In the genomic region with DNA sequence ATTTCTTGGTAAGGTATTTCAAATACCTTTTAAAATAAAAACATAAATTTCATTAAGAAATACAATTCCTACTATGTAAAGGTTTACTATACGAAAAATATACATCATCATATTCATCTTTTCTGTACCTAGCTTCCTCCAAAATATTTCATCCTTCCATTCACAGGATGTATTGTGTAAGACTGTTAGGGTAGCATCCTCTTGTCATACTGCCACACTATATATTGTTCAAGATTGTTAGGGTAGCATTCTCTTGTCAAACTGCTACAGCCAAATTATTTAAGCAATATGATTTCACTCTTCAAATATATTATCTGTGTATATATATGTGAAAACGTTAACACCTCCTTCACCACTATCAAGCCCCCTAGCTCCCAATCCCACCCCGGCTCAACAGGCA, we compare ENCODE assay signal across 18 cellular contexts. TPM values are rescaled to one million over a fixed set of nuclear protein-coding genes. Genes with fewer than 3 reads are reported as not detected.
A peak's percentile ranks its signal among the peaks of the same experiment; 100 is the strongest.
DNase-seq lines count a peak whose midpoint lies in the region; ATAC-seq, FAIRE-seq and TF ChIP-seq lines count a peak whose summit lies in the region.
"Had no signal": no experiment of that assay in that cellular context is flagged by ENCODE, and none has a peak within 500 bp of the region (broad histone marks: within the 10 kb centered on the region; RNA-seq: fewer than 3 reads in every experiment).

No MANE protein-coding gene starts in this region.

- peaks cover 12 to 20% of the 10 kb centered on the region in 2 donors for H3K36me3 Mint-ChIP-seq in activated T-cell treated with anti-CD3 and anti-CD28 coated beads, Interleukin-2, amount 50 U/mL, for 72 hours (ENCODE audit: insufficient read depth in 2 of 2)
- H3K36me3 Mint-ChIP-seq in activated naive CD8-positive, alpha-beta T cell treated with anti-CD3 and anti-CD28 coated beads, Interleukin-2, amount 50 U/mL, for 24 hours (ENCODE audit: low read depth): peaks cover 49% of the 10 kb centered on the region

- H3K36me3 ChIP-seq in Karpas-422 (ENCODE audit: insufficient read depth, low read length) (peaks cover 32% of the 10 kb centered on the region), skeletal muscle satellite cell (ENCODE audit: insufficient read depth, low read length) (peaks cover 41% of the 10 kb centered on the region), pancreas (peaks cover 0 to 27% (median 23%) of the 10 kb centered on the region in 3 donors)

- H3K27me3 Mint-ChIP-seq in activated T-cell treated with anti-CD3 and anti-CD28 coated beads, Interleukin-2, amount 50 U/mL, for 72 hours (ENCODE audit: low read depth): no peaks in the 10 kb centered on the region
- H3K27me3 Mint-ChIP-seq in activated naive CD8-positive, alpha-beta T cell treated with anti-CD3 and anti-CD28 coated beads, Interleukin-2, amount 50 U/mL, for 24 hours: no peaks in the 10 kb centered on the region

- H3K9me3 ChIP-seq in Karpas-422 (ENCODE audit: low read length) (no peaks in the 10 kb centered on the region), skeletal muscle satellite cell (replicated peaks; ENCODE audit: low read length) (no peaks in the 10 kb centered on the region), pancreas (no peaks in the 10 kb centered on the region)
- H3K9me3 ChIP-seq: adrenal gland, esophagus squamous epithelium, left ventricle myocardium inferior had no signal

- no peak for TF ChIP-seq CTCF in pancreas (IDR thresholded peaks at IDR 0.05)

- H3K4me3 Mint-ChIP-seq in activated T-cell treated with anti-CD3 and anti-CD28 coated beads, Interleukin-2, amount 50 U/mL, for 72 hours: no peak overlapping the region
- H3K4me3 Mint-ChIP-seq in activated naive CD8-positive, alpha-beta T cell treated with anti-CD3 and anti-CD28 coated beads, Interleukin-2, amount 50 U/mL, for 24 hours: peak overlapping the region; percentile 96

- no peak for DNase-seq in activated T-cell treated with anti-CD3 and anti-CD28 coated beads, Interleukin-2, amount 50 U/mL, for 72 hours
- DNase-seq in activated T-cell treated with anti-CD3 and anti-CD28 coated beads, Interleukin-2, amount 50 U/mL, for 1 hour: no peak
- peak; percentile 34 for DNase-seq in Karpas-422
- DNase-seq in activated naive CD8-positive, alpha-beta T cell treated with anti-CD3 and anti-CD28 coated beads, Interleukin-2, amount 50 U/mL, for 24 hours: no peak
- DNase-seq in COLO668 (lab: John Stamatoyannopoulos, UW; ENCODE audit: unreplicated experiment): no peak
- DNase-seq in NCI-H2171 (lab: John Stamatoyannopoulos, UW): no peak
- DNase-seq in pancreas: no peak
- DNase-seq: ACHN; adrenal gland; central memory CD4-positive, alpha-beta T cell; esophagus squamous epithelium; left ventricle myocardium inferior; NCI-H1436 treated with DMSO at 0.1 percent for 48 hours; NCI-H226; occipital lobe; stimulated activated naive CD4-positive, alpha-beta T cell treated with Interleukin-2 at 50 U/mL for 16 hours had no signal

- H3K4me3 ChIP-seq in Karpas-422 (ENCODE audit: low read length) (no peak overlapping the region), skeletal muscle satellite cell (ENCODE audit: low read length) (no peak overlapping the region), pancreas (no peak overlapping the region)
- H3K4me3 ChIP-seq: adrenal gland, esophagus squamous epithelium, left ventricle myocardium inferior had no signal

- no peaks in the 10 kb centered on the region for H3K9me3 Mint-ChIP-seq in activated T-cell treated with anti-CD3 and anti-CD28 coated beads, Interleukin-2, amount 50 U/mL, for 72 hours
- no peaks in the 10 kb centered on the region for H3K9me3 Mint-ChIP-seq in activated naive CD8-positive, alpha-beta T cell treated with anti-CD3 and anti-CD28 coated beads, Interleukin-2, amount 50 U/mL, for 24 hours

- H3K9ac ChIP-seq in Karpas-422 (ENCODE audit: low read length): no peak overlapping the region
- H3K9ac ChIP-seq in skeletal muscle satellite cell (ENCODE audit: low read depth, low read length): no peak overlapping the region

- intact Hi-C loops in pancreas (cut with DNase I): no loop called here

- no peaks in the 10 kb centered on the region for H3K9me2 ChIP-seq in Karpas-422 (replicated peaks; ENCODE audit: insufficient read depth, low read length)

- H3K27me3 ChIP-seq in Karpas-422 (ENCODE audit: low read length) (no peaks in the 10 kb centered on the region), skeletal muscle satellite cell (ENCODE audit: control insufficient read depth, insufficient read depth, low read length) (no peaks in the 10 kb centered on the region), pancreas (no peaks in the 10 kb centered on the region)
- H3K27me3 ChIP-seq: adrenal gland, esophagus squamous epithelium had no signal

- FAIRE-seq in pancreas (lab: Jason Lieb, UNC): no peak
- FAIRE-seq: H54 had no signal

- H3K4me1 Mint-ChIP-seq in activated T-cell treated with anti-CD3 and anti-CD28 coated beads, Interleukin-2, amount 50 U/mL, for 72 hours (ENCODE audit: low read depth): peaks cover 23% of the 10 kb centered on the region
- H3K4me1 Mint-ChIP-seq in activated naive CD8-positive, alpha-beta T cell treated with anti-CD3 and anti-CD28 coated beads, Interleukin-2, amount 50 U/mL, for 24 hours: peaks cover 28% of the 10 kb centered on the region

- H4K20me1 ChIP-seq in Karpas-422 (ENCODE audit: insufficient read depth, low read depth, low read length): peaks cover 32% of the 10 kb centered on the region

- H3K4me1 ChIP-seq in Karpas-422 (ENCODE audit: low read length) (peaks cover 26% of the 10 kb centered on the region), skeletal muscle satellite cell (ENCODE audit: control insufficient read depth, insufficient read depth, low read length) (peaks cover 13% of the 10 kb centered on the region), pancreas (peaks cover 17 to 24% (median 19%) of the 10 kb centered on the region in 3 donors)

- H2AFZ ChIP-seq in Karpas-422 (ENCODE audit: low read length): no peak overlapping the region

- no peak overlapping the region for H3K27ac ChIP-seq in Karpas-422 (ENCODE audit: low read length)
- no peak overlapping the region for H3K27ac ChIP-seq in pancreas
- H3K27ac ChIP-seq: esophagus squamous epithelium, left ventricle myocardium inferior had no signal

- WGBS in pancreas, 2 donors: 85 to 88% methylated on average over 3 of the region's 3 CpGs

- peak overlapping the region; percentile 98 for H3K4me2 ChIP-seq in Karpas-422 (ENCODE audit: low read depth, low read length, poor library complexity, severe bottlenecking)
- H3K4me2 ChIP-seq in skeletal muscle satellite cell (ENCODE audit: low read length): peak overlapping the region; percentile 82

- no peak for ATAC-seq in activated T-cell treated with anti-CD3 and anti-CD28 coated beads, Interleukin-2, amount 50 U/mL, for 72 hours (replicated peaks in 1 of 2)
- no peak for ATAC-seq in activated naive CD8-positive, alpha-beta T cell treated with anti-CD3 and anti-CD28 coated beads, Interleukin-2, amount 50 U/mL, for 24 hours
- ATAC-seq in pancreas: no peak

- peaks cover 17% of the 10 kb centered on the region for H3K79me2 ChIP-seq in Karpas-422 (ENCODE audit: low read length)

- peak overlapping the region; percentile 75 for H3K27ac Mint-ChIP-seq in activated T-cell treated with anti-CD3 and anti-CD28 coated beads, Interleukin-2, amount 50 U/mL, for 72 hours
- peak overlapping the region; percentile 99 for H3K27ac Mint-ChIP-seq in activated naive CD8-positive, alpha-beta T cell treated with anti-CD3 and anti-CD28 coated beads, Interleukin-2, amount 50 U/mL, for 24 hours

RNA-seq across cellular contexts. Expression of gene RPL22L1, which starts 3.5 kb away (rescaled TPM):
- 100 to 1,000 TPM; 218 to 246 TPM for total RNA-seq in activated T-cell treated with anti-CD3 and anti-CD28 coated beads, Interleukin-2, amount 50 U/mL, for 72 hours
- 8.4 and 43.1 TPM in 2 replicates for total RNA-seq in Karpas-422 (2014; rRNA removed; shearing (Covaris generic); ENCODE audit: low replicate concordance)
- 310 and 589 TPM in 2 replicates for total RNA-seq in skeletal muscle satellite cell (2012; rRNA removed)
- 10 to 100 TPM; 10.4 to 53.3 (median 27.2) TPM for total RNA-seq in pancreas
- 10 to 100 TPM; 60.8 to 89.0 TPM for polyA plus RNA-seq in pancreas

RNA-seq across cellular contexts. Expression of gene EIF5A2, which starts 41.9 kb away (rescaled TPM):
- total RNA-seq in activated T-cell treated with anti-CD3 and anti-CD28 coated beads, Interleukin-2, amount 50 U/mL, for 72 hours: 1 to 10 TPM; 6.0 to 7.1 TPM
- total RNA-seq in Karpas-422 (2014; rRNA removed; shearing (Covaris generic); ENCODE audit: low replicate concordance): 7.8 and 10.5 TPM in 2 replicates
- total RNA-seq in skeletal muscle satellite cell (2012; rRNA removed): 8.5 and 9.9 TPM in 2 replicates
- total RNA-seq in pancreas: 1 to 10 TPM; 1.9 to 6.7 (median 4.2) TPM
- 1 to 10 TPM in 1 of 2 donors, under 1 TPM in 1; 0.99 to 1.6 TPM for polyA plus RNA-seq in pancreas
